ENCODE assay signal across 27 cellular contexts in genomic region chr13:95058680-95059079, GRCh38.
"Had no signal": no experiment of that assay in that cellular context is flagged by ENCODE, and none has a peak within 500 bp of the region (broad histone marks: within the 10 kb centered on the region; RNA-seq: fewer than 3 reads in every experiment).

No MANE protein-coding gene starts in this region.

- H3K36me3 ChIP-seq: thyroid gland, transverse colon, vagina had no signal

- H3K36me3 Mint-ChIP-seq: naive B cell had no signal

- H3K27ac ChIP-seq: hepatocyte, left lung, parathyroid adenoma, stomach, testis, thyroid gland, transverse colon, upper lobe of left lung, vagina had no signal

- H3K4me1 ChIP-seq: left lung, parathyroid adenoma, stomach, testis, thyroid gland, transverse colon, upper lobe of left lung, vagina had no signal

- H3K4me3 Mint-ChIP-seq: mesothelial cell of epicardium; naive B cell; natural killer cell; nephron progenitor cell; stimulated activated naive B cell treated with anti-CD40 and anti-IgM and Interleukin-4, amounts not matched to agents 10 μg/mL and 1 μg/mL and 100 μg/mL, for 72 hours had no signal

- H3K27ac Mint-ChIP-seq: mesothelial cell of epicardium; natural killer cell; stimulated activated naive B cell treated with anti-CD40 and anti-IgM and Interleukin-4, amounts not matched to agents 10 μg/mL and 1 μg/mL and 100 μg/mL, for 72 hours had no signal

- ATAC-seq: left colon; left lung; natural killer cell; right cardiac atrium; sciatic nerve; stimulated activated naive B cell treated with anti-CD40 and anti-IgM and Interleukin-4, amounts not matched to agents 10 μg/mL and 1 μg/mL and 100 μg/mL, for 72 hours; stimulated activated naive CD8-positive, alpha-beta T cell treated with anti-CD3 and anti-CD28 coated beads, Interleukin-15, Interleukin-2, amounts not matched to agents 100 U/mL and 50 U/mL, for 24 hours had no signal

- H3K27me3 ChIP-seq: hepatocyte, left lung, stomach, testis, thyroid gland, transverse colon, upper lobe of left lung, vagina had no signal

- H2AFZ ChIP-seq: hepatocyte, parathyroid adenoma had no signal

- H3K9me3 Mint-ChIP-seq: mesothelial cell of epicardium; naive B cell; natural killer cell; nephron progenitor cell; stimulated activated naive B cell treated with anti-CD40 and anti-IgM and Interleukin-4, amounts not matched to agents 10 μg/mL and 1 μg/mL and 100 μg/mL, for 72 hours had no signal

- H3K4me3 ChIP-seq: hepatocyte, left lung, lung, skin epidermis, stomach, testis, thyroid gland, transverse colon, upper lobe of left lung, vagina had no signal

- DNase-seq: kidney glomerular epithelial cell; left colon; left lung; naive B cell; natural killer cell; nephron progenitor cell; nucleus accumbens; retina; right cardiac atrium; stimulated activated CD4-positive, alpha-beta T cell treated with anti-CD3 and anti-CD28 coated beads, Interleukin-12 subunit alpha, Interleukin-12 subunit beta, amount 100 ng/mL, for 4 hours; stimulated activated CD4-positive, alpha-beta T cell treated with anti-CD3 and anti-CD28 coated beads, Interleukin-15, amount 100 ng/mL, for 24 hours; stimulated activated CD4-positive, alpha-beta T cell treated with anti-CD3 and anti-CD28 coated beads, Interleukin-2, amount 100 ng/mL, for 24 hours; stimulated activated CD4-positive, alpha-beta T cell treated with anti-CD3 and anti-CD28 coated beads, Interleukin-4, amount 100 ng/mL, for 1 hour; stimulated activated naive B cell treated with anti-CD40 and anti-IgM and Interleukin-4, amounts not matched to agents 10 μg/mL and 1 μg/mL and 100 μg/mL, for 72 hours; stimulated activated naive CD8-positive, alpha-beta T cell treated with anti-CD3 and anti-CD28 coated beads, Interleukin-15, Interleukin-2, amounts not matched to agents 100 U/mL and 50 U/mL, for 24 hours; stomach; testis; thyroid gland; transverse colon had no signal

- H3K4me2 ChIP-seq: hepatocyte had no signal

- H3K79me2 ChIP-seq: hepatocyte, parathyroid adenoma had no signal

- H3K9ac ChIP-seq: parathyroid adenoma had no signal

- H3K4me1 Mint-ChIP-seq: mesothelial cell of epicardium; naive B cell; natural killer cell; nephron progenitor cell; stimulated activated naive B cell treated with anti-CD40 and anti-IgM and Interleukin-4, amounts not matched to agents 10 μg/mL and 1 μg/mL and 100 μg/mL, for 72 hours had no signal

- H3K9me3 ChIP-seq: left lung, stomach, testis, thyroid gland, transverse colon, upper lobe of left lung, vagina had no signal

- H3K27me3 Mint-ChIP-seq: naive B cell; stimulated activated naive B cell treated with anti-CD40 and anti-IgM and Interleukin-4, amounts not matched to agents 10 μg/mL and 1 μg/mL and 100 μg/mL, for 72 hours had no signal
